ENCODE assay signal across 1 cellular context in genomic region chr4:182938213-182938645, GRCh38.
TF ChIP-seq lines count a peak whose summit lies in the region.

No MANE protein-coding gene starts in this region.

TF ChIP-seq in GM12878, 131 proteins besides CTCF, POLR2A, EP300 and RAD21 (continued from another document and continues in another):
- TF ChIP-seq, protein P1, sequence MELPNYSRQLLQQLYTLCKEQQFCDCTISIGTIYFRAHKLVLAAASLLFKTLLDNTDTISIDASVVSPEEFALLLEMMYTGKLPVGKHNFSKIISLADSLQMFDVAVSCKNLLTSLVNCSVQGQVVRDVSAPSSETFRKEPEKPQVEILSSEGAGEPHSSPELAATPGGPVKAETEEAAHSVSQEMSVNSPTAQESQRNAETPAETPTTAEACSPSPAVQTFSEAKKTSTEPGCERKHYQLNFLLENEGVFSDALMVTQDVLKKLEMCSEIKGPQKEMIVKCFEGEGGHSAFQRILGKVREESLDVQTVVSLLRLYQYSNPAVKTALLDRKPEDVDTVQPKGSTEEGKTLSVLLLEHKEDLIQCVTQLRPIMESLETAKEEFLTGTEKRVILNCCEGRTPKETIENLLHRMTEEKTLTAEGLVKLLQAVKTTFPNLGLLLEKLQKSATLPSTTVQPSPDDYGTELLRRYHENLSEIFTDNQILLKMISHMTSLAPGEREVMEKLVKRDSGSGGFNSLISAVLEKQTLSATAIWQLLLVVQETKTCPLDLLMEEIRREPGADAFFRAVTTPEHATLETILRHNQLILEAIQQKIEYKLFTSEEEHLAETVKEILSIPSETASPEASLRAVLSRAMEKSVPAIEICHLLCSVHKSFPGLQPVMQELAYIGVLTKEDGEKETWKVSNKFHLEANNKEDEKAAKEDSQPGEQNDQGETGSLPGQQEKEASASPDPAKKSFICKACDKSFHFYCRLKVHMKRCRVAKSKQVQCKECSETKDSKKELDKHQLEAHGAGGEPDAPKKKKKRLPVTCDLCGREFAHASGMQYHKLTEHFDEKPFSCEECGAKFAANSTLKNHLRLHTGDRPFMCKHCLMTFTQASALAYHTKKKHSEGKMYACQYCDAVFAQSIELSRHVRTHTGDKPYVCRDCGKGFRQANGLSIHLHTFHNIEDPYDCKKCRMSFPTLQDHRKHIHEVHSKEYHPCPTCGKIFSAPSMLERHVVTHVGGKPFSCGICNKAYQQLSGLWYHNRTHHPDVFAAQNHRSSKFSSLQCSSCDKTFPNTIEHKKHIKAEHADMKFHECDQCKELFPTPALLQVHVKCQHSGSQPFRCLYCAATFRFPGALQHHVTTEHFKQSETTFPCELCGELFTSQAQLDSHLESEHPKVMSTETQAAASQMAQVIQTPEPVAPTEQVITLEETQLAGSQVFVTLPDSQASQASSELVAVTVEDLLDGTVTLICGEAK (IDR thresholded peaks at IDR 0.05; ENCODE audit: borderline replicate concordance) = no peak
- TF ChIP-seq TBL1XR1 (IDR thresholded peaks at IDR 0.05; ENCODE audit: low read depth, low read length) (no peak), TAF1 (IDR thresholded peaks at IDR 0.05; ENCODE audit: borderline replicate concordance, low read depth, low read length) (no peak), RFX5 (IDR thresholded peaks at IDR 0.05; ENCODE audit: low read depth, low read length) (no peak), BHLHE40 (IDR thresholded peaks at IDR 0.05; ENCODE audit: borderline replicate concordance in 1 of 2, low read depth in 2 of 2, low read length in 1 of 2) (peak; percentile 60 to 70), ATF7 (IDR thresholded peaks at IDR 0.05; ENCODE audit: low read depth) (no peak), MTA2 (IDR thresholded peaks at IDR 0.05; ENCODE audit: low read depth) (no peak), MAX (IDR thresholded peaks at IDR 0.05; ENCODE audit: low read depth, low read length) (no peak), NKRF (conservative IDR thresholded peaks at IDR 0.05) (no peak), ZZZ3 (IDR thresholded peaks at IDR 0.05; ENCODE audit: control insufficient read depth, insufficient read length, low read depth) (no peak), SPI1 (IDR thresholded peaks at IDR 0.05; ENCODE audit: borderline replicate concordance, insufficient read depth, low read depth, low read length) (no peak), ESRRA (IDR thresholded peaks at IDR 0.05; ENCODE audit: low read length) (no peak), HCFC1 (IDR thresholded peaks at IDR 0.05; ENCODE audit: low read length) (no peak), TCF12 (IDR thresholded peaks at IDR 0.05; ENCODE audit: low read depth, low read length) (no peak), ZNF622 (IDR thresholded peaks at IDR 0.05) (no peak), CREB1 (IDR thresholded peaks at IDR 0.05; ENCODE audit: low read depth) (no peak), RELA (IDR thresholded peaks at IDR 0.05; ENCODE audit: borderline replicate concordance, partially characterized antibody) (no peak), MEF2B (IDR thresholded peaks at IDR 0.05; ENCODE audit: partially characterized antibody, poor library complexity, severe bottlenecking) (no peak), CBFB (IDR thresholded peaks at IDR 0.05; ENCODE audit: low read depth) (no peak), PAX5 (IDR thresholded peaks at IDR 0.05; ENCODE audit: borderline replicate concordance, low read depth, low read length) (no peak), KDM1A (IDR thresholded peaks at IDR 0.05; ENCODE audit: borderline replicate concordance) (no peak), NFIC (IDR thresholded peaks at IDR 0.05; ENCODE audit: low read depth, low read length) (no peak), POLR2AphosphoS5 (IDR thresholded peaks at IDR 0.05; ENCODE audit: low read length) (no peak)
- TF ChIP-seq, protein P2, sequence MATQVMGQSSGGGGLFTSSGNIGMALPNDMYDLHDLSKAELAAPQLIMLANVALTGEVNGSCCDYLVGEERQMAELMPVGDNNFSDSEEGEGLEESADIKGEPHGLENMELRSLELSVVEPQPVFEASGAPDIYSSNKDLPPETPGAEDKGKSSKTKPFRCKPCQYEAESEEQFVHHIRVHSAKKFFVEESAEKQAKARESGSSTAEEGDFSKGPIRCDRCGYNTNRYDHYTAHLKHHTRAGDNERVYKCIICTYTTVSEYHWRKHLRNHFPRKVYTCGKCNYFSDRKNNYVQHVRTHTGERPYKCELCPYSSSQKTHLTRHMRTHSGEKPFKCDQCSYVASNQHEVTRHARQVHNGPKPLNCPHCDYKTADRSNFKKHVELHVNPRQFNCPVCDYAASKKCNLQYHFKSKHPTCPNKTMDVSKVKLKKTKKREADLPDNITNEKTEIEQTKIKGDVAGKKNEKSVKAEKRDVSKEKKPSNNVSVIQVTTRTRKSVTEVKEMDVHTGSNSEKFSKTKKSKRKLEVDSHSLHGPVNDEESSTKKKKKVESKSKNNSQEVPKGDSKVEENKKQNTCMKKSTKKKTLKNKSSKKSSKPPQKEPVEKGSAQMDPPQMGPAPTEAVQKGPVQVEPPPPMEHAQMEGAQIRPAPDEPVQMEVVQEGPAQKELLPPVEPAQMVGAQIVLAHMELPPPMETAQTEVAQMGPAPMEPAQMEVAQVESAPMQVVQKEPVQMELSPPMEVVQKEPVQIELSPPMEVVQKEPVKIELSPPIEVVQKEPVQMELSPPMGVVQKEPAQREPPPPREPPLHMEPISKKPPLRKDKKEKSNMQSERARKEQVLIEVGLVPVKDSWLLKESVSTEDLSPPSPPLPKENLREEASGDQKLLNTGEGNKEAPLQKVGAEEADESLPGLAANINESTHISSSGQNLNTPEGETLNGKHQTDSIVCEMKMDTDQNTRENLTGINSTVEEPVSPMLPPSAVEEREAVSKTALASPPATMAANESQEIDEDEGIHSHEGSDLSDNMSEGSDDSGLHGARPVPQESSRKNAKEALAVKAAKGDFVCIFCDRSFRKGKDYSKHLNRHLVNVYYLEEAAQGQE (IDR thresholded peaks at IDR 0.05; ENCODE audit: low read depth, low read length) = no peak
- TF ChIP-seq, protein P3, sequence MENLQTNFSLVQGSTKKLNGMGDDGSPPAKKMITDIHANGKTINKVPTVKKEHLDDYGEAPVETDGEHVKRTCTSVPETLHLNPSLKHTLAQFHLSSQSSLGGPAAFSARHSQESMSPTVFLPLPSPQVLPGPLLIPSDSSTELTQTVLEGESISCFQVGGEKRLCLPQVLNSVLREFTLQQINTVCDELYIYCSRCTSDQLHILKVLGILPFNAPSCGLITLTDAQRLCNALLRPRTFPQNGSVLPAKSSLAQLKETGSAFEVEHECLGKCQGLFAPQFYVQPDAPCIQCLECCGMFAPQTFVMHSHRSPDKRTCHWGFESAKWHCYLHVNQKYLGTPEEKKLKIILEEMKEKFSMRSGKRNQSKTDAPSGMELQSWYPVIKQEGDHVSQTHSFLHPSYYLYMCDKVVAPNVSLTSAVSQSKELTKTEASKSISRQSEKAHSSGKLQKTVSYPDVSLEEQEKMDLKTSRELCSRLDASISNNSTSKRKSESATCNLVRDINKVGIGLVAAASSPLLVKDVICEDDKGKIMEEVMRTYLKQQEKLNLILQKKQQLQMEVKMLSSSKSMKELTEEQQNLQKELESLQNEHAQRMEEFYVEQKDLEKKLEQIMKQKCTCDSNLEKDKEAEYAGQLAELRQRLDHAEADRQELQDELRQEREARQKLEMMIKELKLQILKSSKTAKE (IDR thresholded peaks at IDR 0.05; ENCODE audit: low read depth, poor library complexity, severe bottlenecking) = no peak
- TF ChIP-seq, protein P4, sequence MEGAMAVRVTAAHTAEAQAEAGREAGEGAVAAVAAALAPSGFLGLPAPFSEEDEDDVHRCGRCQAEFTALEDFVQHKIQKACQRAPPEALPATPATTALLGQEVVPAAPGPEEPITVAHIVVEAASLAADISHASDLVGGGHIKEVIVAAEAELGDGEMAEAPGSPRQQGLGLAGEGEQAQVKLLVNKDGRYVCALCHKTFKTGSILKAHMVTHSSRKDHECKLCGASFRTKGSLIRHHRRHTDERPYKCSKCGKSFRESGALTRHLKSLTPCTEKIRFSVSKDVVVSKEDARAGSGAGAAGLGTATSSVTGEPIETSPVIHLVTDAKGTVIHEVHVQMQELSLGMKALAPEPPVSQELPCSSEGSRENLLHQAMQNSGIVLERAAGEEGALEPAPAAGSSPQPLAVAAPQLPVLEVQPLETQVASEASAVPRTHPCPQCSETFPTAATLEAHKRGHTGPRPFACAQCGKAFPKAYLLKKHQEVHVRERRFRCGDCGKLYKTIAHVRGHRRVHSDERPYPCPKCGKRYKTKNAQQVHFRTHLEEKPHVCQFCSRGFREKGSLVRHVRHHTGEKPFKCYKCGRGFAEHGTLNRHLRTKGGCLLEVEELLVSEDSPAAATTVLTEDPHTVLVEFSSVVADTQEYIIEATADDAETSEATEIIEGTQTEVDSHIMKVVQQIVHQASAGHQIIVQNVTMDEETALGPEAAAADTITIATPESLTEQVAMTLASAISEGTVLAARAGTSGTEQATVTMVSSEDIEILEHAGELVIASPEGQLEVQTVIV (IDR thresholded peaks at IDR 0.05; ENCODE audit: borderline replicate concordance, partially characterized antibody) = no peak
- TF ChIP-seq, protein P5, sequence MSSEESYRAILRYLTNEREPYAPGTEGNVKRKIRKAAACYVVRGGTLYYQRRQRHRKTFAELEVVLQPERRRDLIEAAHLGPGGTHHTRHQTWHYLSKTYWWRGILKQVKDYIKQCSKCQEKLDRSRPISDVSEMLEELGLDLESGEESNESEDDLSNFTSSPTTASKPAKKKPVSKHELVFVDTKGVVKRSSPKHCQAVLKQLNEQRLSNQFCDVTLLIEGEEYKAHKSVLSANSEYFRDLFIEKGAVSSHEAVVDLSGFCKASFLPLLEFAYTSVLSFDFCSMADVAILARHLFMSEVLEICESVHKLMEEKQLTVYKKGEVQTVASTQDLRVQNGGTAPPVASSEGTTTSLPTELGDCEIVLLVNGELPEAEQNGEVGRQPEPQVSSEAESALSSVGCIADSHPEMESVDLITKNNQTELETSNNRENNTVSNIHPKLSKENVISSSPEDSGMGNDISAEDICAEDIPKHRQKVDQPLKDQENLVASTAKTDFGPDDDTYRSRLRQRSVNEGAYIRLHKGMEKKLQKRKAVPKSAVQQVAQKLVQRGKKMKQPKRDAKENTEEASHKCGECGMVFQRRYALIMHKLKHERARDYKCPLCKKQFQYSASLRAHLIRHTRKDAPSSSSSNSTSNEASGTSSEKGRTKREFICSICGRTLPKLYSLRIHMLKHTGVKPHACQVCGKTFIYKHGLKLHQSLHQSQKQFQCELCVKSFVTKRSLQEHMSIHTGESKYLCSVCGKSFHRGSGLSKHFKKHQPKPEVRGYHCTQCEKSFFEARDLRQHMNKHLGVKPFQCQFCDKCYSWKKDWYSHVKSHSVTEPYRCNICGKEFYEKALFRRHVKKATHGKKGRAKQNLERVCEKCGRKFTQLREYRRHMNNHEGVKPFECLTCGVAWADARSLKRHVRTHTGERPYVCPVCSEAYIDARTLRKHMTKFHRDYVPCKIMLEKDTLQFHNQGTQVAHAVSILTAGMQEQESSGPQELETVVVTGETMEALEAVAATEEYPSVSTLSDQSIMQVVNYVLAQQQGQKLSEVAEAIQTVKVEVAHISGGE (CRISPR knock-in tag; IDR thresholded peaks at IDR 0.05) = no peak
- TF ChIP-seq, protein P6, sequence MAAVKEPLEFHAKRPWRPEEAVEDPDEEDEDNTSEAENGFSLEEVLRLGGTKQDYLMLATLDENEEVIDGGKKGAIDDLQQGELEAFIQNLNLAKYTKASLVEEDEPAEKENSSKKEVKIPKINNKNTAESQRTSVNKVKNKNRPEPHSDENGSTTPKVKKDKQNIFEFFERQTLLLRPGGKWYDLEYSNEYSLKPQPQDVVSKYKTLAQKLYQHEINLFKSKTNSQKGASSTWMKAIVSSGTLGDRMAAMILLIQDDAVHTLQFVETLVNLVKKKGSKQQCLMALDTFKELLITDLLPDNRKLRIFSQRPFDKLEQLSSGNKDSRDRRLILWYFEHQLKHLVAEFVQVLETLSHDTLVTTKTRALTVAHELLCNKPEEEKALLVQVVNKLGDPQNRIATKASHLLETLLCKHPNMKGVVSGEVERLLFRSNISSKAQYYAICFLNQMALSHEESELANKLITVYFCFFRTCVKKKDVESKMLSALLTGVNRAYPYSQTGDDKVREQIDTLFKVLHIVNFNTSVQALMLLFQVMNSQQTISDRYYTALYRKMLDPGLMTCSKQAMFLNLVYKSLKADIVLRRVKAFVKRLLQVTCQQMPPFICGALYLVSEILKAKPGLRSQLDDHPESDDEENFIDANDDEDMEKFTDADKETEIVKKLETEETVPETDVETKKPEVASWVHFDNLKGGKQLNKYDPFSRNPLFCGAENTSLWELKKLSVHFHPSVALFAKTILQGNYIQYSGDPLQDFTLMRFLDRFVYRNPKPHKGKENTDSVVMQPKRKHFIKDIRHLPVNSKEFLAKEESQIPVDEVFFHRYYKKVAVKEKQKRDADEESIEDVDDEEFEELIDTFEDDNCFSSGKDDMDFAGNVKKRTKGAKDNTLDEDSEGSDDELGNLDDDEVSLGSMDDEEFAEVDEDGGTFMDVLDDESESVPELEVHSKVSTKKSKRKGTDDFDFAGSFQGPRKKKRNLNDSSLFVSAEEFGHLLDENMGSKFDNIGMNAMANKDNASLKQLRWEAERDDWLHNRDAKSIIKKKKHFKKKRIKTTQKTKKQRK (IDR thresholded peaks at IDR 0.05; ENCODE audit: low read depth, low read length) = no peak
